22 cellular contexts compared by ENCODE assay signal in genomic region chr6:159778131-159778530, GRCh38. TPM values are rescaled to one million over a fixed set of nuclear protein-coding genes. Genes with fewer than 3 reads are reported as not detected.
"Had no signal": no experiment of that assay in that cellular context is flagged by ENCODE, and none has a peak within 500 bp of the region (broad histone marks: within the 10 kb centered on the region; RNA-seq: fewer than 3 reads in every experiment).

No MANE protein-coding gene starts in this region.

- H3K27me3 ChIP-seq: body of pancreas, stomach, upper lobe of left lung had no signal

- H3K27ac ChIP-seq: body of pancreas, lower lobe of right lung, psoas muscle, skin epidermis, stomach, upper lobe of left lung, VCaP had no signal

- H3K27me3 Mint-ChIP-seq: activated naive CD8-positive, alpha-beta T cell treated with anti-CD3 and anti-CD28 coated beads, Interleukin-2, amount 10 ng/mL, durations not matched to agents 7 days and 5 days had no signal

- H3K9me3 ChIP-seq: body of pancreas, lower lobe of right lung, psoas muscle, stomach, upper lobe of left lung had no signal

- ATAC-seq: body of pancreas, lower lobe of right lung, right cardiac atrium had no signal

- H3K4me1 ChIP-seq: body of pancreas, lower lobe of right lung, upper lobe of left lung had no signal

- H3K27ac Mint-ChIP-seq: activated naive CD8-positive, alpha-beta T cell treated with anti-CD3 and anti-CD28 coated beads, Interleukin-2, amount 10 ng/mL, durations not matched to agents 7 days and 5 days had no signal

- DNase-seq: activated CD8-positive, alpha-beta memory T cell treated with anti-CD3 and anti-CD28 coated beads, Interleukin-2, amount 50 U/mL, for 4 hours; activated naive CD8-positive, alpha-beta T cell treated with anti-CD3 and anti-CD28 coated beads, Interleukin-2, amount 10 ng/mL, durations not matched to agents 7 days and 5 days; body of pancreas; caudate nucleus; erythroblast; foreskin melanocyte; glutamatergic neuron; hypothalamus; islet precursor cell; left colon; lower lobe of right lung; psoas muscle; right cardiac atrium; stimulated activated CD4-positive, alpha-beta T cell treated with anti-CD3 and anti-CD28 coated beads, Interleukin-15, amount 100 ng/mL, for 24 hours; stimulated activated CD4-positive, alpha-beta T cell treated with anti-CD3 and anti-CD28 coated beads, Interleukin-2, amount 100 ng/mL, for 48 hours; stomach; T-helper 2 cell; upper lobe of left lung had no signal

- H3K4me3 Mint-ChIP-seq: activated naive CD8-positive, alpha-beta T cell treated with anti-CD3 and anti-CD28 coated beads, Interleukin-2, amount 10 ng/mL, durations not matched to agents 7 days and 5 days had no signal

- H3K9me3 Mint-ChIP-seq: activated naive CD8-positive, alpha-beta T cell treated with anti-CD3 and anti-CD28 coated beads, Interleukin-2, amount 10 ng/mL, durations not matched to agents 7 days and 5 days had no signal

RNA-seq across cellular contexts. Expression of gene PNLDC1, which starts 21.9 kb away (rescaled TPM):
- total RNA-seq: left colon, osteocyte, temporal lobe had no signal
